Comparison of ENCODE assay signal across 16 cellular contexts in genomic region chr20:37968726-37969401, GRCh38.
DNase-seq lines count a peak whose midpoint lies in the region; FAIRE-seq and TF ChIP-seq lines count a peak whose summit lies in the region.
"Had no signal": no experiment of that assay in that cellular context is flagged by ENCODE, and none has a peak within 500 bp of the region (broad histone marks: within the 10 kb centered on the region; RNA-seq: fewer than 3 reads in every experiment).

No MANE protein-coding gene starts in this region.

- CTCF ChIA-PET in HEK293 (lab: Yijun Ruan, JAX), result interaction anchor here (0.6 to 1.0 kb wide), 2 partner anchors 289 to 405 kb away, joined by 3 read pairs; no protein-coding TSS in a partner anchor
- CTCF ChIA-PET in CD4-positive, alpha-beta memory T cell (lab: Charles Lee; ENCODE audit: partially characterized antibody), result no interaction called here

- H3K4me3 Mint-ChIP-seq in CD4-positive, alpha-beta memory T cell, result no peak overlapping the region
- no peak overlapping the region for H3K4me3 Mint-ChIP-seq in activated naive CD8-positive, alpha-beta T cell treated with anti-CD3 and anti-CD28 coated beads for 36 hours
- H3K4me3 Mint-ChIP-seq: activated naive CD4-positive, alpha-beta T cell treated with anti-CD3 and anti-CD28 coated beads, Interleukin-2, amount 10 ng/mL, durations not matched to agents 7 days and 5 days; B cell; naive B cell had no signal

- DNase-seq in AG10803 (ENCODE audit: low read depth) (peak; percentile 5), NCI-H524 (lab: John Stamatoyannopoulos, UW) (peak; percentile 98 to 99), bronchial epithelial cell (ENCODE audit: low read depth) (peak; percentile 64), ACHN (no peak)
- no peak for DNase-seq in activated CD4-positive, alpha-beta T cell treated with anti-CD3 and anti-CD28 coated beads, Interleukin-2, amount 50 U/mL, for 1 hour
- DNase-seq in CD4-positive, alpha-beta memory T cell, result no peak
- DNase-seq in activated naive CD8-positive, alpha-beta T cell treated with anti-CD3 and anti-CD28 coated beads for 36 hours, result no peak
- DNase-seq: activated CD4-positive, alpha-beta T cell treated with anti-CD3 and anti-CD28 coated beads for 1 hour; activated naive CD4-positive, alpha-beta T cell treated with anti-CD3 and anti-CD28 coated beads, Interleukin-2, amount 10 ng/mL, durations not matched to agents 7 days and 5 days; naive B cell; NCI-H446 treated with DMSO at 0.1 percent for 48 hours had no signal

- peaks cover 0 to 2% of the 10 kb centered on the region in 2 donors for H3K27me3 Mint-ChIP-seq in CD4-positive, alpha-beta memory T cell
- no peaks in the 10 kb centered on the region for H3K27me3 Mint-ChIP-seq in activated naive CD8-positive, alpha-beta T cell treated with anti-CD3 and anti-CD28 coated beads for 36 hours

- H3K4me1 Mint-ChIP-seq in CD4-positive, alpha-beta memory T cell, result no peaks in the 10 kb centered on the region
- no peaks in the 10 kb centered on the region for H3K4me1 Mint-ChIP-seq in activated naive CD8-positive, alpha-beta T cell treated with anti-CD3 and anti-CD28 coated beads for 36 hours
- H3K4me1 Mint-ChIP-seq: activated naive CD4-positive, alpha-beta T cell treated with anti-CD3 and anti-CD28 coated beads, Interleukin-2, amount 10 ng/mL, durations not matched to agents 7 days and 5 days; B cell had no signal

- H3K4me3 ChIP-seq in AG10803 (ENCODE audit: low read length), result no peak overlapping the region
- no peak overlapping the region for H3K4me3 ChIP-seq in HEK293 (ENCODE audit: low read depth, low read length)
- H3K4me3 ChIP-seq in bronchial epithelial cell (ENCODE audit: low read depth, low read length), result no peak overlapping the region
- H3K4me3 ChIP-seq in CD4-positive, alpha-beta memory T cell (ENCODE audit: low read length in 2 of 2), result no peak overlapping the region

- intact Hi-C loops in CD4-positive, alpha-beta memory T cell (cut with micrococcal nuclease), result no loop called here

- no peaks in the 10 kb centered on the region for H3K9me3 ChIP-seq in HEK293 (ENCODE audit: control insufficient read depth, insufficient read depth, low read depth, low read length)
- H3K9me3 ChIP-seq in CD4-positive, alpha-beta memory T cell (ENCODE audit: control insufficient read depth in 1 of 2, low read length in 2 of 2), result peaks cover 0 to 7% of the 10 kb centered on the region in 2 donors

- no peak for FAIRE-seq in bronchial epithelial cell (lab: Jason Lieb, UNC)
- FAIRE-seq: colon, keratinocyte, urothelium cell line had no signal

- H3K36me3 Mint-ChIP-seq in CD4-positive, alpha-beta memory T cell, result peaks cover 28 to 32% of the 10 kb centered on the region in 2 donors
- H3K36me3 Mint-ChIP-seq in activated naive CD8-positive, alpha-beta T cell treated with anti-CD3 and anti-CD28 coated beads for 36 hours, result peaks cover 30% of the 10 kb centered on the region
- H3K36me3 Mint-ChIP-seq: activated naive CD4-positive, alpha-beta T cell treated with anti-CD3 and anti-CD28 coated beads, Interleukin-2, amount 10 ng/mL, durations not matched to agents 7 days and 5 days had no signal

- H3K27me3 ChIP-seq in bronchial epithelial cell (ENCODE audit: control insufficient read depth, insufficient read depth, low read length), result no peaks in the 10 kb centered on the region
- H3K27me3 ChIP-seq in CD4-positive, alpha-beta memory T cell (ENCODE audit: insufficient read depth, low read length), result no peaks in the 10 kb centered on the region

- H3K27ac Mint-ChIP-seq in CD4-positive, alpha-beta memory T cell, result no peak overlapping the region
- no peak overlapping the region for H3K27ac Mint-ChIP-seq in activated naive CD8-positive, alpha-beta T cell treated with anti-CD3 and anti-CD28 coated beads for 36 hours
- H3K27ac Mint-ChIP-seq: activated naive CD4-positive, alpha-beta T cell treated with anti-CD3 and anti-CD28 coated beads, Interleukin-2, amount 10 ng/mL, durations not matched to agents 7 days and 5 days; B cell; naive B cell had no signal

- H3K4me1 ChIP-seq in HEK293 (ENCODE audit: control insufficient read depth, insufficient read depth, low read length), result no peaks in the 10 kb centered on the region
- H3K4me1 ChIP-seq in CD4-positive, alpha-beta memory T cell (ENCODE audit: insufficient read depth, low read length), result no peaks in the 10 kb centered on the region

- peaks cover 7 to 66% (median 46%) of the 10 kb centered on the region in 8 donors for H3K9me3 Mint-ChIP-seq in CD4-positive, alpha-beta memory T cell
- peaks cover 37% of the 10 kb centered on the region for H3K9me3 Mint-ChIP-seq in activated naive CD8-positive, alpha-beta T cell treated with anti-CD3 and anti-CD28 coated beads for 36 hours

- H3K36me3 ChIP-seq in HEK293 (ENCODE audit: control insufficient read depth in 2 of 2, insufficient read depth in 1 of 2, low read length in 2 of 2), result no peaks in the 10 kb centered on the region
- no peaks in the 10 kb centered on the region for H3K36me3 ChIP-seq in bronchial epithelial cell (ENCODE audit: control insufficient read depth, insufficient read depth, low read length)
- no peaks in the 10 kb centered on the region for H3K36me3 ChIP-seq in CD4-positive, alpha-beta memory T cell (ENCODE audit: insufficient read depth, low read length)

- in situ Hi-C loops in ACHN (cut with HindIII; ENCODE audit: low pct_ligation_motif_present, low pct_unique_long_range_greater_than_20kb, low sequenced_read_pairs), result no loop called here

- TF ChIP-seq CTCF in AG10803 (conservative IDR thresholded peaks at IDR 0.05; ENCODE audit: low read length) (no peak), HEK293 (tag by site-specific recombination; IDR thresholded peaks at IDR 0.05) (no peak), bronchial epithelial cell (IDR thresholded peaks at IDR 0.05; ENCODE audit: insufficient read depth, low read length, severe bottlenecking) (no peak)

- H3K27ac ChIP-seq in HEK293 (ENCODE audit: extremely low read depth, low read depth, low read length), result no peak overlapping the region
- H3K27ac ChIP-seq in CD4-positive, alpha-beta memory T cell (ENCODE audit: low read depth, low read length), result no peak overlapping the region

- POLR2A ChIA-PET in HEK293 (lab: Yijun Ruan, JAX), result no interaction called here
- POLR2A ChIA-PET in CD4-positive, alpha-beta memory T cell (lab: Charles Lee; ENCODE audit: partially characterized antibody), result no interaction called here

TF ChIP-seq in HEK293, 187 proteins besides CTCF, POLR2A, EP300 and RAD21:
- TF ChIP-seq, protein P1, sequence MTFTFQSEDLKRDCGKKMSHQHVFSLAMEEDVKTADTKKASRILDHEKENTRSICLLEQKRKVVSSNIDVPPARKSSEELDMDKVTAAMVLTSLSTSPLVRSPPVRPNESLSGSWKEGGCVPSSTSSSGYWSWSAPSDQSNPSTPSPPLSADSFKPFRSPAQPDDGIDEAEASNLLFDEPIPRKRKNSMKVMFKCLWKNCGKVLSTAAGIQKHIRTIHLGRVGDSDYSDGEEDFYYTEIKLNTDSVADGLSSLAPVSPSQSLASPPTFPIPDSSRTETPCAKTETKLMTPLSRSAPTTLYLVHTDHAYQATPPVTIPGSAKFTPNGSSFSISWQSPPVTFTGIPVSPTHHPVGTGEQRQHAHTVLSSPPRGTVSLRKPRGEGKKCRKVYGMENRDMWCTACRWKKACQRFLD (tag by site-specific recombination; IDR thresholded peaks at IDR 0.05), result no peak
- 0 out of 2 replicates have a peak, but pooled peaks have one; percentile 23 for TF ChIP-seq SP7 (tag by site-specific recombination; IDR thresholded peaks at IDR 0.05)

Comparison
In these comparisons a context has a peak if more than half of its experiments do, and no peak if none do; other contexts are left out.
1. DNase-seq: peak in AG10803 (single experiment), NCI-H524 (2 of 2) and bronchial epithelial cell (single experiment); none in ACHN (single experiment), activated CD4-positive, alpha-beta T cell treated with anti-CD3 and anti-CD28 coated beads, Interleukin-2, amount 50 U/mL, for 1 hour (single experiment), CD4-positive, alpha-beta memory T cell (0 of 5) and activated naive CD8-positive, alpha-beta T cell treated with anti-CD3 and anti-CD28 coated beads for 36 hours (single experiment).